ENCODE assay signal across 14 cellular contexts in the genomic region with DNA sequence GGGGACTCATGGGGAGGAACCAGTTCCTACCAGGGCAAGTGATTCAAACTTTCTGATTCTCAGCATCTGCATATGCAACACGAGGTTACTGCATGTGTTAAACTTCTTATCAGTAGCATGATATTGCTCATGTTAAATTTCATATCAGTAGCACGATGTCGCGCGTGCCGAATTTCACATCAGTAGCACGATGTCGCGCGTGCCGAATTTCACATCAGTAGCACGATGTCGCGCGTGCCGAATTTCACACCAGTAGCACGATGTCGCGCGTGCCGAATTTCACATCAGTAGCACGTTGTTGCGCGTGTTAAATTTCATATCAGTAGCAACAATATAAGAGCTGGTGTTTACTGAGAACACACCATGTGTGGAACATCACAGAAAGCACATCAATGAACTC.
A peak's percentile ranks its signal among the peaks of the same experiment; 100 is the strongest.
DNase-seq lines count a peak whose midpoint lies in the region; ATAC-seq, FAIRE-seq and TF ChIP-seq lines count a peak whose summit lies in the region.
"Had no signal": no experiment of that assay in that cellular context is flagged by ENCODE, and none has a peak within 500 bp of the region (broad histone marks: within the 10 kb centered on the region; RNA-seq: fewer than 3 reads in every experiment).

No MANE protein-coding gene starts in this region.

- H3K4me1 Mint-ChIP-seq in chondrocyte (ENCODE audit: low read depth), result peaks cover 5% of the 10 kb centered on the region
- H3K4me1 Mint-ChIP-seq: B cell had no signal

- no peak for TF ChIP-seq EP300 in sigmoid colon (IDR thresholded peaks at IDR 0.05)

- no peak overlapping the region for H3K27ac ChIP-seq in sigmoid colon
- H3K27ac ChIP-seq: BLaER1 treated with 17β-estradiol and CSF1 and Interleukin-3, amounts not matched to agents 10 nM and 100 nM had no signal

- peaks cover 3% of the 10 kb centered on the region for H3K9me3 Mint-ChIP-seq in chondrocyte (ENCODE audit: low read depth)

- no peaks in the 10 kb centered on the region for H3K36me3 ChIP-seq in sigmoid colon
- H3K36me3 ChIP-seq: BLaER1 treated with 17β-estradiol and CSF1 and Interleukin-3, amounts not matched to agents 10 nM and 100 nM; HAP-1 had no signal

- 89 to 92% methylated on average over 24 of the region's 24 CpGs for WGBS in sigmoid colon, 2 donors

- no peaks in the 10 kb centered on the region for H3K36me3 Mint-ChIP-seq in chondrocyte (ENCODE audit: low read depth)
- H3K36me3 Mint-ChIP-seq: CD8-positive, alpha-beta T cell had no signal

- intact Hi-C loops in sigmoid colon (cut with DNase I), result no loop called here

- TF ChIP-seq CTCF in chondrocyte (IDR thresholded peaks at IDR 0.05) (no peak), sigmoid colon (IDR thresholded peaks at IDR 0.05) (no peak)

- no peak overlapping the region for H3K4me3 ChIP-seq in sigmoid colon
- H3K4me3 ChIP-seq: BLaER1 treated with 17β-estradiol and CSF1 and Interleukin-3, amounts not matched to agents 10 nM and 100 nM; HAP-1 had no signal

- TF ChIP-seq POLR2A in sigmoid colon (IDR thresholded peaks at IDR 0.05), result no peak

- no peak overlapping the region for H3K27ac Mint-ChIP-seq in chondrocyte (ENCODE audit: unreplicated experiment)
- H3K27ac Mint-ChIP-seq: B cell; CD8-positive, alpha-beta T cell had no signal

- H3K27me3 Mint-ChIP-seq in chondrocyte (ENCODE audit: low read depth), result peaks cover 40% of the 10 kb centered on the region

- H3K4me3 Mint-ChIP-seq in chondrocyte (ENCODE audit: unreplicated experiment), result no peak overlapping the region
- H3K4me3 Mint-ChIP-seq: B cell; CD8-positive, alpha-beta T cell had no signal

- no peaks in the 10 kb centered on the region for H3K4me1 ChIP-seq in sigmoid colon
- H3K4me1 ChIP-seq: HAP-1 had no signal

- no peaks in the 10 kb centered on the region for H3K9me3 ChIP-seq in sigmoid colon
- H3K9me3 ChIP-seq: HAP-1 had no signal

- H3K27me3 ChIP-seq in sigmoid colon, result no peaks in the 10 kb centered on the region

- peak; percentile 77 for FAIRE-seq in urothelium cell line (lab: Jason Lieb, UNC)
- FAIRE-seq: GM19239 had no signal

- ATAC-seq in HG03442 (IDR thresholded peaks at IDR 0.05; ENCODE audit: unreplicated experiment), result no peak
- ATAC-seq: CD8-positive, alpha-beta T cell had no signal

- DNase-seq in chondrocyte (ENCODE audit: low spot score) (peak; percentile 29), islet precursor cell (peak; percentile 1), sigmoid colon (peak; percentile 22), urothelium cell line (ENCODE audit: low spot score) (no peak), NCI-H2171 treated with DMSO at 0.1 percent for 48 hours (lab: John Stamatoyannopoulos, UW) (no peak)
- DNase-seq: Calu3; CD8-positive, alpha-beta T cell; DMS79 treated with DMSO at 0.1 percent for 48 hours; GF-D8 had no signal

Comparison
In these comparisons a context has a peak if more than half of its experiments do, and no peak if none do; other contexts are left out.
1. DNase-seq: peak in chondrocyte (single experiment), islet precursor cell (single experiment) and sigmoid colon (single experiment); none in urothelium cell line (single experiment) and NCI-H2171 treated with DMSO at 0.1 percent for 48 hours (single experiment).